ENCODE assay signal across 19 cellular contexts in genomic region chr2:197028633-197029032, GRCh38.
DNase-seq lines count a peak whose midpoint lies in the region; ATAC-seq, FAIRE-seq and TF ChIP-seq lines count a peak whose summit lies in the region.
"Had no signal": no experiment of that assay in that cellular context is flagged by ENCODE, and none has a peak within 500 bp of the region (broad histone marks: within the 10 kb centered on the region; RNA-seq: fewer than 3 reads in every experiment).

No MANE protein-coding gene starts in this region.

- no peaks in the 10 kb centered on the region for H3K9me3 Mint-ChIP-seq in activated naive CD4-positive, alpha-beta T cell treated with anti-CD3 and anti-CD28 coated beads for 36 hours
- H3K9me3 Mint-ChIP-seq in activated naive CD4-positive, alpha-beta T cell treated with anti-CD3 and anti-CD28 coated beads, Interleukin-2, amount 50 U/mL, for 72 hours: peaks cover 6 to 22% of the 10 kb centered on the region in 2 donors
- no peaks in the 10 kb centered on the region for H3K9me3 Mint-ChIP-seq in T-cell
- H3K9me3 Mint-ChIP-seq: CD14-positive monocyte; dendritic cell treated with granulocyte-macrophage colony-stimulating factor and Interleukin-4, amounts not matched to agents 40 ng/mL and 50 ng/mL, for 4 days had no signal

- no peaks in the 10 kb centered on the region for H3K4me1 ChIP-seq in A673 (ENCODE audit: insufficient read depth, low read length, poor library complexity, severe bottlenecking)
- H3K4me1 ChIP-seq: parathyroid adenoma had no signal

- H3K36me3 Mint-ChIP-seq in activated naive CD4-positive, alpha-beta T cell treated with anti-CD3 and anti-CD28 coated beads for 36 hours (ENCODE audit: low read depth): peaks cover 53% of the 10 kb centered on the region
- H3K36me3 Mint-ChIP-seq in activated naive CD4-positive, alpha-beta T cell treated with anti-CD3 and anti-CD28 coated beads, Interleukin-2, amount 50 U/mL, for 72 hours: peaks cover 48 to 71% of the 10 kb centered on the region in 2 donors
- peaks cover 70% of the 10 kb centered on the region for H3K36me3 Mint-ChIP-seq in T-cell

- TF ChIP-seq POLR2A in GM12891 (IDR thresholded peaks at IDR 0.05; ENCODE audit: low read depth, low read length): no peak

- H3K27me3 ChIP-seq in brain microvascular endothelial cell (replicated peaks) (no peaks in the 10 kb centered on the region), A673 (replicated peaks; ENCODE audit: insufficient read depth, low read depth, low read length, poor library complexity) (no peaks in the 10 kb centered on the region)
- H3K27me3 ChIP-seq: cardiac muscle cell, upper lobe of left lung had no signal

- FAIRE-seq in urothelium cell line (lab: Jason Lieb, UNC): no peak
- no peak for FAIRE-seq in GM12891 (lab: Jason Lieb, UNC)
- FAIRE-seq: GM18507 had no signal

- TF ChIP-seq CTCF in brain microvascular endothelial cell (IDR thresholded peaks at IDR 0.05; ENCODE audit: low read depth, low read length, missing control alignments) (no peak), A673 (conservative IDR thresholded peaks at IDR 0.05; ENCODE audit: low read depth, low read length) (no peak)

- CTCF ChIA-PET in activated naive CD4-positive, alpha-beta T cell treated with anti-CD3 and anti-CD28 coated beads for 36 hours (lab: Charles Lee): interaction anchor here (0.6 to 1.4 kb wide), 4 partner anchors 14 to 383 kb away, joined by 3 to 5 read pairs (median 4); no protein-coding TSS in a partner anchor
- CTCF ChIA-PET in T-cell (lab: Charles Lee) (interaction anchor here in 1 of 2 donors (1.1 to 1.7 kb wide), 2 partner anchors 8 to 17 kb away, joined by 3 to 4 read pairs; no protein-coding TSS in a partner anchor), A673 (lab: Charles Lee) (interaction anchor here (1.0 kb wide), 1 partner anchor 17 kb away, joined by 3 read pairs; no protein-coding TSS in a partner anchor)

- H3K27ac Mint-ChIP-seq in activated naive CD4-positive, alpha-beta T cell treated with anti-CD3 and anti-CD28 coated beads for 36 hours: peak overlapping the region; percentile 42
- peak overlapping the region in 1 of 2 donors; percentile 50 for H3K27ac Mint-ChIP-seq in activated naive CD4-positive, alpha-beta T cell treated with anti-CD3 and anti-CD28 coated beads, Interleukin-2, amount 50 U/mL, for 72 hours
- H3K27ac Mint-ChIP-seq in T-cell: peak overlapping the region; percentile 70 to 77
- H3K27ac Mint-ChIP-seq: dendritic cell treated with granulocyte-macrophage colony-stimulating factor and Interleukin-4, amounts not matched to agents 40 ng/mL and 50 ng/mL, for 4 days; T-helper 17 cell had no signal

- intact Hi-C loops in activated naive CD4-positive, alpha-beta T cell treated with anti-CD3 and anti-CD28 coated beads for 36 hours (cut with micrococcal nuclease): no loop called here
- intact Hi-C loops in A673 (cut with micrococcal nuclease; ENCODE audit: unreplicated experiment): no loop called here

- DNase-seq in activated naive CD4-positive, alpha-beta T cell treated with anti-CD3 and anti-CD28 coated beads for 36 hours: no peak
- no peak for DNase-seq in activated naive CD4-positive, alpha-beta T cell treated with anti-CD3 and anti-CD28 coated beads, Interleukin-2, amount 50 U/mL, for 72 hours (ENCODE audit: low spot score in 2 of 2)
- DNase-seq in T-cell: no peak
- no peak for DNase-seq in brain microvascular endothelial cell
- peak; percentile 7 for DNase-seq in urothelium cell line (ENCODE audit: low spot score)
- no peak for DNase-seq in GM12891 (ENCODE audit: insufficient read length, low spot score)
- DNase-seq in A673 (ENCODE audit: low spot score): no peak
- DNase-seq in HUDEP-2 (lab: John Stamatoyannopoulos, UW; ENCODE audit: unreplicated experiment in 76 of 76): no peak
- DNase-seq: activated T-cell treated with anti-CD3 and anti-CD28 coated beads, Interleukin-2, amount 50 U/mL, for 48 hours; NCI-H2107; right cardiac atrium; T-helper 17 cell; upper lobe of left lung had no signal

- H3K27me3 Mint-ChIP-seq in activated naive CD4-positive, alpha-beta T cell treated with anti-CD3 and anti-CD28 coated beads for 36 hours (ENCODE audit: low read depth): no peaks in the 10 kb centered on the region
- no peaks in the 10 kb centered on the region for H3K27me3 Mint-ChIP-seq in T-cell
- H3K27me3 Mint-ChIP-seq: dendritic cell treated with granulocyte-macrophage colony-stimulating factor and Interleukin-4, amounts not matched to agents 40 ng/mL and 50 ng/mL, for 4 days; T-helper 17 cell had no signal

- H3K9me3 ChIP-seq in A673 (ENCODE audit: low read depth, low read length, poor library complexity, severe bottlenecking): no peaks in the 10 kb centered on the region
- H3K9me3 ChIP-seq: upper lobe of left lung had no signal

- H3K36me3 ChIP-seq in brain microvascular endothelial cell (replicated peaks): no peaks in the 10 kb centered on the region
- H3K36me3 ChIP-seq in A673 (ENCODE audit: insufficient read depth, low read length, poor library complexity, severe bottlenecking): no peaks in the 10 kb centered on the region
- H3K36me3 ChIP-seq: cardiac muscle cell had no signal

- H3K4me1 Mint-ChIP-seq in activated naive CD4-positive, alpha-beta T cell treated with anti-CD3 and anti-CD28 coated beads for 36 hours (ENCODE audit: low read depth): peaks cover 18% of the 10 kb centered on the region
- peaks cover 29 to 51% (median 33%) of the 10 kb centered on the region in 3 donors for H3K4me1 Mint-ChIP-seq in T-cell
- H3K4me1 Mint-ChIP-seq: CD14-positive monocyte had no signal

- ATAC-seq in activated naive CD4-positive, alpha-beta T cell treated with anti-CD3 and anti-CD28 coated beads, Interleukin-2, amount 50 U/mL, for 72 hours: no peak
- ATAC-seq in T-cell (replicated peaks in 1 of 4): no peak
- ATAC-seq: right cardiac atrium, T-helper 17 cell had no signal

- POLR2A ChIA-PET in T-cell (lab: Charles Lee) (interaction anchor here in 1 of 2 donors (0.7 to 0.8 kb wide), 2 partner anchors 62 to 229 kb away, joined by 3 read pairs; no protein-coding TSS in a partner anchor), A673 (lab: Charles Lee; ENCODE audit: low non-redundant PET) (no interaction called here)

- H3K4me3 ChIP-seq in brain microvascular endothelial cell (ENCODE audit: low read depth, low read length) (no peak overlapping the region), A673 (ENCODE audit: low read depth, low read length, poor library complexity, severe bottlenecking) (no peak overlapping the region)
- H3K4me3 ChIP-seq: cardiac muscle cell, upper lobe of left lung had no signal

- no peak overlapping the region for H3K4me3 Mint-ChIP-seq in activated naive CD4-positive, alpha-beta T cell treated with anti-CD3 and anti-CD28 coated beads for 36 hours
- H3K4me3 Mint-ChIP-seq in T-cell: no peak overlapping the region
- H3K4me3 Mint-ChIP-seq: CD14-positive monocyte; dendritic cell treated with granulocyte-macrophage colony-stimulating factor and Interleukin-4, amounts not matched to agents 40 ng/mL and 50 ng/mL, for 4 days; T-helper 17 cell had no signal

- H3K27ac ChIP-seq in brain microvascular endothelial cell (peak overlapping the region; percentile 30), A673 (ENCODE audit: low read depth, low read length, poor library complexity, severe bottlenecking) (no peak overlapping the region)
- H3K27ac ChIP-seq: cardiac muscle cell, HL-60, parathyroid adenoma, upper lobe of left lung had no signal

- in situ Hi-C loops in brain microvascular endothelial cell (cut with HindIII; ENCODE audit: low pct_ligation_motif_present, low sequenced_read_pairs): no loop called here

- no TSS peak for BruUV-seq in A673 (replicated peaks; lab: Mats Ljungman, UMichigan)

TF ChIP-seq in GM12891, 5 proteins besides CTCF, POLR2A, EP300 and RAD21:
- TF ChIP-seq PAX5 (IDR thresholded peaks at IDR 0.05; ENCODE audit: insufficient read depth, low read length, severe bottlenecking) (no peak), TAF1 (IDR thresholded peaks at IDR 0.05; ENCODE audit: low read depth, low read length) (no peak), SPI1 (IDR thresholded peaks at IDR 0.05; ENCODE audit: low read depth, low read length) (no peak), POLR2AphosphoS5 (IDR thresholded peaks at IDR 0.05; ENCODE audit: low read depth, low read length) (no peak), POU2F2 (IDR thresholded peaks at IDR 0.05; ENCODE audit: low read depth, low read length) (no peak)
